12 cellular contexts compared by ENCODE assay signal in genomic region chr10:14330390-14331071, GRCh38. TPM values are rescaled to one million over a fixed set of nuclear protein-coding genes. Genes with fewer than 3 reads are reported as not detected.
DNase-seq lines count a peak whose midpoint lies in the region; ATAC-seq, FAIRE-seq and TF ChIP-seq lines count a peak whose summit lies in the region.
"Had no signal": no experiment of that assay in that cellular context is flagged by ENCODE, and none has a peak within 500 bp of the region (broad histone marks: within the 10 kb centered on the region; RNA-seq: fewer than 3 reads in every experiment).

TSS of gene FRMD4A (minus strand) at chr10:14330924.

- CTCF ChIA-PET in SK-N-SH (lab: Yijun Ruan, JAX): interaction anchor here (0.7 to 1.2 kb wide), 2 partner anchors 28 to 34 kb away, joined by 3 read pairs; no protein-coding TSS in a partner anchor

- no peak for TF ChIP-seq RAD21 in SK-N-SH (IDR thresholded peaks at IDR 0.05; ENCODE audit: low read length)

- TF ChIP-seq CTCF in SK-N-SH (IDR thresholded peaks at IDR 0.05) (no peak), neural progenitor cell (IDR thresholded peaks at IDR 0.05) (no peak)

- no peaks in the 10 kb centered on the region for H3K36me3 Mint-ChIP-seq in neural progenitor cell

- H3K9me2 ChIP-seq in SK-N-SH: no peaks in the 10 kb centered on the region

- H3K27me3 Mint-ChIP-seq in neural progenitor cell (ENCODE audit: insufficient read depth, low read depth): peaks cover 7% of the 10 kb centered on the region

- 19% methylated on average over 14 of the region's 14 CpGs for WGBS in SK-N-SH (ENCODE audit: low lambda C conversion rate)

- H3K4me3 ChIP-seq in SK-N-SH (ENCODE audit: low read depth in 2 of 2, low read length in 1 of 2): no peak within 1 kb of the TSS
- H3K4me3 ChIP-seq in neural progenitor cell: no peak within 1 kb of the TSS

- peak; percentile 20 for FAIRE-seq in urothelium cell line (lab: Jason Lieb, UNC)

- H3K4me1 Mint-ChIP-seq in neural progenitor cell: peaks cover 27% of the 10 kb centered on the region
- H3K4me1 Mint-ChIP-seq: naive thymus-derived CD4-positive, alpha-beta T cell had no signal

- H3K36me3 ChIP-seq in SK-N-SH (replicated peaks in 1 of 2; ENCODE audit: control insufficient read depth in 1 of 2, insufficient read depth in 2 of 2, low read length in 1 of 2) (no peaks in the 10 kb centered on the region), neural progenitor cell (no peaks in the 10 kb centered on the region)

- H3K4me2 ChIP-seq in SK-N-SH (no peak within 1 kb of the TSS), neural progenitor cell (peak within 1 kb of the TSS; percentile 58)

- H3K9me3 ChIP-seq in SK-N-SH (no peaks in the 10 kb centered on the region), neural progenitor cell (ENCODE audit: low read depth) (no peaks in the 10 kb centered on the region)

- H4K20me1 ChIP-seq in SK-N-SH (ENCODE audit: insufficient read depth) (no peaks in the 10 kb centered on the region), neural progenitor cell (ENCODE audit: low read depth) (no peaks in the 10 kb centered on the region)

- H3K27ac Mint-ChIP-seq in neural progenitor cell: no peak within 1 kb of the TSS
- H3K27ac Mint-ChIP-seq: naive thymus-derived CD4-positive, alpha-beta T cell had no signal

- no peak; the same call in 2 of the 3 replicates for ATAC-seq in SK-N-SH treated with all-trans-retinoic acid at 6 μM for 48 hours
- no peak for ATAC-seq in HG03135 (IDR thresholded peaks at IDR 0.05; ENCODE audit: unreplicated experiment)
- ATAC-seq: naive thymus-derived CD4-positive, alpha-beta T cell had no signal

- POLR2A ChIA-PET in SK-N-SH (lab: Yijun Ruan, JAX): no interaction called here

- no peak within 1 kb of the TSS for H2AFZ ChIP-seq in SK-N-SH (ENCODE audit: low read depth)
- H2AFZ ChIP-seq in neural progenitor cell (replicated peaks): peak within 1 kb of the TSS; percentile 84

- no peaks in the 10 kb centered on the region for H3K79me2 ChIP-seq in SK-N-SH (ENCODE audit: insufficient read depth)
- H3K79me2 ChIP-seq in neural progenitor cell (ENCODE audit: low read depth): no peaks in the 10 kb centered on the region

- peaks cover 31% of the 10 kb centered on the region for H3K27me3 ChIP-seq in SK-N-SH (ENCODE audit: insufficient read depth)
- no peaks in the 10 kb centered on the region for H3K27me3 ChIP-seq in neural progenitor cell

- peak within 1 kb of the TSS; percentile 42 for H3K4me3 Mint-ChIP-seq in neural progenitor cell
- H3K4me3 Mint-ChIP-seq: naive thymus-derived CD4-positive, alpha-beta T cell had no signal

- intact Hi-C loops in cardiac septum (cut with DNase I): no loop called here

- peak; percentile 31 for DNase-seq in SK-N-SH
- no peak for DNase-seq in cardiac septum (ENCODE audit: low spot score)
- no peak for DNase-seq in neural progenitor cell (ENCODE audit: low spot score)
- DNase-seq in urothelium cell line (ENCODE audit: low spot score): no peak
- DNase-seq in NCI-H345 (lab: John Stamatoyannopoulos, UW): no peak
- no peak for DNase-seq in activated CD4-positive, alpha-beta T cell treated with anti-CD3 and anti-CD28 coated beads, Interleukin-2, amount 50 U/mL, for 1 hour
- DNase-seq: activated effector memory CD4-positive, alpha-beta T cell treated with anti-CD3 and anti-CD28 coated beads, Interleukin-2, amount 50 U/mL, for 16 hours; naive thymus-derived CD4-positive, alpha-beta T cell had no signal

- peaks cover 0 to 12% of the 10 kb centered on the region in 2 experiments; a peak in 3 of 4 replicates for H3K4me1 ChIP-seq in SK-N-SH (ENCODE audit: control insufficient read depth in 1 of 2, insufficient read depth in 2 of 2, low read depth in 1 of 2, low read length in 1 of 2)
- H3K4me1 ChIP-seq in neural progenitor cell: peaks cover 14% of the 10 kb centered on the region

- H3K9me3 Mint-ChIP-seq in neural progenitor cell: no peaks in the 10 kb centered on the region
- H3K9me3 Mint-ChIP-seq: naive thymus-derived CD4-positive, alpha-beta T cell had no signal

- H3F3A ChIP-seq in SK-N-SH (replicated peaks; ENCODE audit: insufficient read depth): no peaks in the 10 kb centered on the region
- H3F3A ChIP-seq in neural progenitor cell (ENCODE audit: low read depth): peaks cover 2% of the 10 kb centered on the region

- H3K27ac ChIP-seq in SK-N-SH (ENCODE audit: low read depth in 2 of 2, low read length in 1 of 2) (no peak within 1 kb of the TSS), neural progenitor cell (no peak within 1 kb of the TSS)
- H3K27ac ChIP-seq: 22Rv1, epithelial cell of prostate had no signal

- no peak for TF ChIP-seq EP300 in SK-N-SH (IDR thresholded peaks at IDR 0.05; ENCODE audit: borderline replicate concordance in 1 of 2, low read depth in 1 of 2, low read length in 1 of 2)

- H3K9ac ChIP-seq in SK-N-SH (no peak within 1 kb of the TSS), neural progenitor cell (no peak within 1 kb of the TSS)

TF ChIP-seq in SK-N-SH, 30 proteins besides CTCF, POLR2A, EP300 and RAD21:
- no peak for TF ChIP-seq RFX5 (IDR thresholded peaks at IDR 0.05; ENCODE audit: low read length)
- no peak for TF ChIP-seq REST (IDR thresholded peaks at IDR 0.05; ENCODE audit: low read depth, low read length)
TF ChIP-seq in SK-N-SH: peak in this region for 0.

TF ChIP-seq in SK-N-SH treated with all-trans-retinoic acid at 6 μM for 48 hours, 23 proteins besides CTCF, POLR2A, EP300 and RAD21:
- no peak for TF ChIP-seq ZFP30 (CRISPR knock-in tag; IDR thresholded peaks at IDR 0.05)
- no peak for TF ChIP-seq SNAI2 (CRISPR knock-in tag; IDR thresholded peaks at IDR 0.05)
- TF ChIP-seq CSDC2 (CRISPR knock-in tag; IDR thresholded peaks at IDR 0.05): no peak

RNA-seq across cellular contexts. Expression of gene FRMD4A, which starts in this region (rescaled TPM):
- 34.5 and 37.7 TPM in 2 replicates for polyA plus RNA-seq in SK-N-SH (2012; rRNA removed)
- polyA plus RNA-seq in SK-N-SH (2012; cell fraction: cytosol; rRNA removed): 20.5 and 25.4 TPM in 2 replicates
- 76.7 and 81.9 TPM in 2 replicates for polyA plus RNA-seq in SK-N-SH (2012; cell fraction: nucleus; rRNA removed)
- total RNA-seq in cardiac septum (23.7 TPM), neural progenitor cell (ENCODE audit: low replicate concordance) (20.2 and 22.6 TPM in 2 replicates)
